ENCODE assay signal across 1 cellular context in genomic region chr12:53675701-53676607, GRCh38.
TF ChIP-seq lines count a peak whose summit lies in the region.

Gene ATP5MC2 (minus strand): TSS chr12:53676083. CDS start chr12:53672614, 3,469 bp downstream.

TF ChIP-seq in K562, 482 proteins besides CTCF, POLR2A, EP300 and RAD21 (continued from another document):
- TF ChIP-seq ETS1 (conservative IDR thresholded peaks at IDR 0.05; ENCODE audit: control insufficient read depth, low read depth, low read length) (peak; percentile 81; the same call in 1 of the 2 replicates), ZC3H4 (CRISPR knock-in tag; IDR thresholded peaks at IDR 0.05; ENCODE audit: borderline replicate concordance) (no peak), POLR2H (tag; IDR thresholded peaks at IDR 0.05; ENCODE audit: low read depth) (peak; percentile 70; the same call in 1 of the 2 replicates), RFX1 (IDR thresholded peaks at IDR 0.05) (no peak), PTRF (tag; IDR thresholded peaks at IDR 0.05) (no peak), SMARCE1 (IDR thresholded peaks at IDR 0.05) (no peak), GATAD2B (IDR thresholded peaks at IDR 0.05; ENCODE audit: borderline replicate concordance) (no peak), U2AF2 (optimal IDR thresholded peaks at IDR 0.05; ENCODE audit: low read depth, low read length) (no peak), THAP7 (CRISPR knock-in tag; IDR thresholded peaks at IDR 0.05) (no peak), ZNF41 (CRISPR knock-in tag; conservative IDR thresholded peaks at IDR 0.05) (peak; percentile 44; the same call in 1 of the 2 replicates), TAF15 (IDR thresholded peaks at IDR 0.05; ENCODE audit: low read depth, low read length) (no peak), SMARCB1 (IDR thresholded peaks at IDR 0.05; ENCODE audit: insufficient read length, low read depth) (no peak), ZNF57 (CRISPR knock-in tag; IDR thresholded peaks at IDR 0.05) (no peak; the same call in 1 of the 2 replicates), ZNF717 (CRISPR knock-in tag; IDR thresholded peaks at IDR 0.05) (no peak), RBBP5 (IDR thresholded peaks at IDR 0.05; ENCODE audit: borderline replicate concordance, insufficient read depth, low read length, poor library complexity, severe bottlenecking) (peak; percentile 96), LEF1 (IDR thresholded peaks at IDR 0.05) (0 out of 2 replicates have a peak, but pooled peaks have one; percentile 11), NFE2L1 (tag; IDR thresholded peaks at IDR 0.05; ENCODE audit: borderline replicate concordance, low read depth) (no peak), RFX5 (IDR thresholded peaks at IDR 0.05; ENCODE audit: low read depth, low read length) (no peak), ZZZ3 (IDR thresholded peaks at IDR 0.05) (peak; percentile 87; the same call in 1 of the 2 replicates), KLF16 (IDR thresholded peaks at IDR 0.05) (peak; percentile 75), ESRRB (CRISPR knock-in tag; IDR thresholded peaks at IDR 0.05; ENCODE audit: borderline replicate concordance) (no peak), PML (IDR thresholded peaks at IDR 0.05; ENCODE audit: low read length) (peak; percentile 86), THRA (IDR thresholded peaks at IDR 0.05) (no peak), ZNF395 (CRISPR knock-in tag; IDR thresholded peaks at IDR 0.05) (peak; percentile 64; the same call in 1 of the 2 replicates), PHTF2 (CRISPR knock-in tag; IDR thresholded peaks at IDR 0.05) (no peak), MTF1 (CRISPR knock-in tag; IDR thresholded peaks at IDR 0.05; ENCODE audit: borderline replicate concordance) (peak; percentile 65; the same call in 1 of the 2 replicates), BRF2 (IDR thresholded peaks at IDR 0.05; ENCODE audit: borderline replicate concordance, insufficient read depth, insufficient read length) (no peak), MITF (IDR thresholded peaks at IDR 0.05) (no peak), CBX1 (IDR thresholded peaks at IDR 0.05; ENCODE audit: low read depth) (peak; percentile 94; the same call in 1 of the 2 replicates), ZNF124 (CRISPR knock-in tag; IDR thresholded peaks at IDR 0.05) (no peak), GTF3C2 (IDR thresholded peaks at IDR 0.05; ENCODE audit: borderline replicate concordance, extremely low read depth, insufficient read length) (no peak), ZNF668 (CRISPR knock-in tag; IDR thresholded peaks at IDR 0.05) (0 out of 2 replicates have a peak, but pooled peaks have one; percentile 36), IRF2 (CRISPR knock-in tag; IDR thresholded peaks at IDR 0.05) (no peak), HIVEP1 (CRISPR knock-in tag; IDR thresholded peaks at IDR 0.05) (no peak), ZBTB1 (CRISPR knock-in tag; IDR thresholded peaks at IDR 0.05; ENCODE audit: borderline replicate concordance, low read depth) (peak; percentile 88), SLC30A9 (CRISPR knock-in tag; IDR thresholded peaks at IDR 0.05) (no peak), XRCC4 (IDR thresholded peaks at IDR 0.05; ENCODE audit: extremely low read depth, insufficient read depth, insufficient read length) (no peak), ZSCAN29 (IDR thresholded peaks at IDR 0.05) (no peak), HINFP (tag; conservative IDR thresholded peaks at IDR 0.05; ENCODE audit: low read depth) (peak; percentile 76)
